In genomic region chr13:83265279-83265678, GRCh38 we compare ENCODE assay signal across 35 cellular contexts.
"Had no signal": no experiment of that assay in that cellular context is flagged by ENCODE, and none has a peak within 500 bp of the region (broad histone marks: within the 10 kb centered on the region; RNA-seq: fewer than 3 reads in every experiment).

No MANE protein-coding gene starts in this region.

- H3K36me3 ChIP-seq: MG63 had no signal

- H3K4me3 ChIP-seq: MG63 had no signal

- H3K27me3 ChIP-seq: MG63 had no signal

- DNase-seq: Karpas-422, Kasumi-1, MG63, MM.1S, MV-4-11, NCI-H1048, NCI-H1092, NCI-H1092 treated with DMSO at 0.1 percent for 48 hours, NCI-H1105, NCI-H1105 treated with DMSO at 0.1 percent for 48 hours, NCI-H1417, NCI-H1417 treated with DMSO at 0.1 percent for 48 hours, NCI-H1436, NCI-H1436 treated with DMSO at 0.1 percent for 48 hours, NCI-H146, NCI-H1694, NCI-H1694 treated with DMSO at 0.1 percent for 48 hours, NCI-H187, NCI-H187 treated with DMSO at 0.1 percent for 48 hours, NCI-H1930, NCI-H2029, NCI-H2029 treated with DMSO at 0.1 percent for 48 hours, NCI-H2081, NCI-H2081 treated with DMSO at 0.1 percent for 48 hours, NCI-H2107, NCI-H2171, NCI-H2171 treated with DMSO at 0.1 percent for 48 hours, NCI-H2227 treated with DMSO at 0.1 percent for 48 hours, NCI-H226, NCI-H345, NCI-H446, NCI-H446 treated with DMSO at 0.1 percent for 48 hours, NCI-H510A, NCI-H510A treated with DMSO at 0.1 percent for 48 hours, NCI-H524 had no signal

- H3K9me3 ChIP-seq: MG63 had no signal
